Comparison of ENCODE assay signal across 17 cellular contexts in genomic region chr2:60407398-60407797, GRCh38.
DNase-seq lines count a peak whose midpoint lies in the region; ATAC-seq and TF ChIP-seq lines count a peak whose summit lies in the region.
"Had no signal": no experiment of that assay in that cellular context is flagged by ENCODE, and none has a peak within 500 bp of the region (broad histone marks: within the 10 kb centered on the region; RNA-seq: fewer than 3 reads in every experiment).

No MANE protein-coding gene starts in this region.

- peak overlapping the region; percentile 61 for H3K14ac ChIP-seq in trophoblast cell (ENCODE audit: low read length)

- peak overlapping the region; percentile 21 for H3K18ac ChIP-seq in trophoblast cell (ENCODE audit: low read length)

- ATAC-seq in right cardiac atrium (peak in 1 of 2 donors; percentile 36), foreskin keratinocyte (no peak), GM21825 (IDR thresholded peaks at IDR 0.05; ENCODE audit: unreplicated experiment) (no peak)

- H4K8ac ChIP-seq in trophoblast cell (ENCODE audit: low read depth, low read length), result no peak overlapping the region

- peaks cover 26% of the 10 kb centered on the region for H3K79me1 ChIP-seq in trophoblast cell (ENCODE audit: low read length)

- TF ChIP-seq POLR2A in adrenal gland (IDR thresholded peaks at IDR 0.05), result no peak

- no peak overlapping the region for H2BK120ac ChIP-seq in trophoblast cell (ENCODE audit: insufficient read depth, low read length, poor library complexity)

- H2BK5ac ChIP-seq in trophoblast cell (ENCODE audit: low read depth, low read length, poor library complexity), result peak overlapping the region; percentile 46

- no peaks in the 10 kb centered on the region for H3K36me3 ChIP-seq in left ventricle myocardium inferior
- no peaks in the 10 kb centered on the region for H3K36me3 ChIP-seq in adrenal gland (replicated peaks in 1 of 2)
- no peaks in the 10 kb centered on the region for H3K36me3 ChIP-seq in trophoblast cell (ENCODE audit: control insufficient read depth in 1 of 2, insufficient read depth in 2 of 2, low read length in 2 of 2)

- peak overlapping the region; percentile 77 for H2BK12ac ChIP-seq in trophoblast cell (ENCODE audit: low read length)

- DNase-seq in right cardiac atrium (peak in 2 of 3 donors; percentile 18 to 48), left ventricle myocardium inferior (no peak), adrenal gland (peak; percentile 23 to 69 (median 47)), trophoblast cell (no peak), foreskin keratinocyte (no peak), activated gamma-delta T cell (lab: John Stamatoyannopoulos, UW) (no peak)
- DNase-seq: H7, HFFc6, KG1, NCI-H1105 treated with DMSO at 0.1 percent for 48 hours, NCI-H1694, NCI-H2081 treated with DMSO at 0.1 percent for 48 hours, NCI-H510A, NCI-H748 treated with DMSO at 0.1 percent for 48 hours, OCI-M1, SHP77 treated with DMSO at 0.1 percent for 48 hours had no signal

- H3K79me2 ChIP-seq in trophoblast cell (ENCODE audit: control insufficient read depth, insufficient read depth, low read length, poor library complexity), result peaks cover 2% of the 10 kb centered on the region

- H2AFZ ChIP-seq in trophoblast cell (ENCODE audit: insufficient read depth, low read length, poor library complexity), result no peak overlapping the region

- H4K12ac ChIP-seq in trophoblast cell (ENCODE audit: low read depth, low read length), result no peak overlapping the region

- no peak overlapping the region for H3K4me2 ChIP-seq in trophoblast cell (ENCODE audit: low read length)

- H3K4me1 ChIP-seq in right cardiac atrium (ENCODE audit: control insufficient read depth, insufficient read depth, low read length), result no peaks in the 10 kb centered on the region
- H3K4me1 ChIP-seq in left ventricle myocardium inferior, result peaks cover 21% of the 10 kb centered on the region
- H3K4me1 ChIP-seq in adrenal gland (replicated peaks in 1 of 2), result peaks cover 0 to 8% of the 10 kb centered on the region in 2 donors
- H3K4me1 ChIP-seq in trophoblast cell (ENCODE audit: control insufficient read depth in 1 of 2, insufficient read depth in 2 of 2, low read length in 2 of 2), result peaks cover 46 to 51% of the 10 kb centered on the region in 2 experiments
- peaks cover 4% of the 10 kb centered on the region for H3K4me1 ChIP-seq in foreskin keratinocyte

- H3K9ac ChIP-seq in trophoblast cell (ENCODE audit: low read length), result no peak overlapping the region

- H3K4ac ChIP-seq in trophoblast cell (ENCODE audit: low read depth, low read length), result no peak overlapping the region

- intact Hi-C loops in right cardiac atrium (cut with DNase I), result no loop called here
- intact Hi-C loops in left ventricle myocardium inferior (cut with micrococcal nuclease), result no loop called here
- intact Hi-C loops in adrenal gland (cut with DNase I), result no loop called here

- TF ChIP-seq CTCF in left ventricle myocardium inferior (IDR thresholded peaks at IDR 0.05; ENCODE audit: borderline replicate concordance), result no peak
- no peak for TF ChIP-seq CTCF in adrenal gland (IDR thresholded peaks at IDR 0.05)
- no peak for TF ChIP-seq CTCF in foreskin keratinocyte (conservative IDR thresholded peaks at IDR 0.05)

- H3K4me3 ChIP-seq in right cardiac atrium (ENCODE audit: low read length) (no peak overlapping the region), left ventricle myocardium inferior (no peak overlapping the region), adrenal gland (no peak overlapping the region), trophoblast cell (ENCODE audit: low read depth, low read length) (no peak overlapping the region)

- peak overlapping the region; percentile 63 for H4K91ac ChIP-seq in trophoblast cell (ENCODE audit: low read depth, low read length)

- H3K27me3 ChIP-seq in right cardiac atrium (ENCODE audit: control insufficient read depth, insufficient read depth) (no peaks in the 10 kb centered on the region), left ventricle myocardium inferior (ENCODE audit: low read depth) (peaks cover 6% of the 10 kb centered on the region), adrenal gland (no peaks in the 10 kb centered on the region), trophoblast cell (ENCODE audit: insufficient read depth, low read length) (no peaks in the 10 kb centered on the region), foreskin keratinocyte (peaks cover 12% of the 10 kb centered on the region)

- H3K27ac ChIP-seq in right cardiac atrium (ENCODE audit: low read length), result no peak overlapping the region
- no peak overlapping the region for H3K27ac ChIP-seq in left ventricle myocardium inferior (replicated peaks)
- no peak overlapping the region for H3K27ac ChIP-seq in adrenal gland
- no peak overlapping the region for H3K27ac ChIP-seq in trophoblast cell (ENCODE audit: low read depth, low read length)
- no peak overlapping the region for H3K27ac ChIP-seq in foreskin keratinocyte

- H2AK5ac ChIP-seq in trophoblast cell (ENCODE audit: low read length), result peak overlapping the region; percentile 60

- WGBS in right cardiac atrium, result 27% methylated on average over 2 of the region's 2 CpGs
- 0 to 32% (median 15%) methylated on average over 2 of the region's 2 CpGs for WGBS in adrenal gland, 4 donors
- no CpG with 5 or more reads among the region's 2 CpGs for WGBS in trophoblast cell (ENCODE audit: extremely low coverage, insufficient coverage, insufficient read length)

- H3K9me3 ChIP-seq in right cardiac atrium (ENCODE audit: control insufficient read depth, low read length) (no peaks in the 10 kb centered on the region), left ventricle myocardium inferior (replicated peaks) (no peaks in the 10 kb centered on the region), adrenal gland (replicated peaks in 1 of 3) (no peaks in the 10 kb centered on the region), trophoblast cell (ENCODE audit: insufficient read depth, low read depth, low read length) (no peaks in the 10 kb centered on the region)

- no peak overlapping the region for H3K23ac ChIP-seq in trophoblast cell (ENCODE audit: low read length)

Comparison
In these comparisons a context has a peak if more than half of its experiments do, and no peak if none do; other contexts are left out.
1. DNase-seq: peak in right cardiac atrium (2 of 3) and adrenal gland (7 of 7); none in left ventricle myocardium inferior (single experiment), trophoblast cell (0 of 2), foreskin keratinocyte (0 of 2) and activated gamma-delta T cell (single experiment).